35 cellular contexts compared by ENCODE assay signal in the genomic region with DNA sequence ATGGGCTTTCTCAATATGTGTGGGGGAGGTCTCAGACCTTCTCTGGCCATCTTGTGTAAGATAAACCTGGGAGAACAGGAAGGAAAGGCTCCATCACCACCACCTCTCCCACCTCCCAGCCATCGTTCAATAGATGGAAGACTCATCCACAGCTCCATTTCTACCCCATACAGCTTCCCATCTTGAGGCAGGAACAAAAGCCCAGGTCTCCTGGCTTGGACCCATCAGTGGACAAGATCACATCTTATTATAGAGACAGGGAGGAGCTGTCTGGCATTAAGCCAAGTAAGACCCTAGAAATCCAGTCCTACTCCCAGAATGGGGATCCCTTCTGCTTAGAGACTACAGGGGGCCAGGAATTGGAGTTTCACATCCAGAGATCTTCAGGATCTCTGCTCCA.
"Had no signal": no experiment of that assay in that cellular context is flagged by ENCODE, and none has a peak within 500 bp of the region (broad histone marks: within the 10 kb centered on the region; RNA-seq: fewer than 3 reads in every experiment).

No MANE protein-coding gene starts in this region.

- ATAC-seq: activated CD8-positive, alpha-beta T cell treated with anti-CD3 and anti-CD28 coated beads for 36 hours; activated naive CD4-positive, alpha-beta T cell treated with anti-CD3 and anti-CD28 coated beads, Interleukin-2, amount 50 U/mL, for 72 hours; activated T-cell treated with anti-CD3 and anti-CD28 coated beads, Interleukin-2, amount 50 U/mL, for 4 hours; activated T-cell treated with anti-CD3 and anti-CD28 coated beads, Interleukin-2, amount 50 U/mL, for 72 hours; activated T-helper 17 cell treated with anti-CD3 and anti-CD28 coated beads, Interleukin-2, amount 50 U/mL, for 72 hours; body of pancreas had no signal

- H3K4me3 Mint-ChIP-seq: activated B cell treated with CpG ODN at 0.5 μM for 24 hours; activated CD4-positive, alpha-beta memory T cell treated with anti-CD3 and anti-CD28 coated beads for 36 hours; activated CD4-positive, alpha-beta T cell treated with anti-CD3 and anti-CD28 coated beads, Interleukin-2, amount 10 ng/mL, durations not matched to agents 24 days and 14 days; activated CD8-positive, alpha-beta T cell treated with anti-CD3 and anti-CD28 coated beads for 36 hours; activated naive CD4-positive, alpha-beta T cell treated with anti-CD3 and anti-CD28 coated beads for 36 hours; activated naive CD8-positive, alpha-beta T cell treated with anti-CD3 and anti-CD28 coated beads for 36 hours; activated T-cell treated with anti-CD3 and anti-CD28 coated beads, Interleukin-2, amount 50 U/mL, for 4 hours; activated T-cell treated with anti-CD3 and anti-CD28 coated beads, Interleukin-2, amount 50 U/mL, for 72 hours; activated T-helper 1 cell treated with anti-CD3 and anti-CD28 coated beads, Interleukin-12 subunit alpha, Interleukin-12 subunit beta, Interleukin-2, Interleukin-4 antibody, amounts not matched to agents 30 ng/mL and 10 ng/mL and 1 ng/mL, durations not matched to agents 14 hours and 24 hours and 36 hours; activated T-helper 17 cell treated with anti-CD3 and anti-CD28 coated beads, Interleukin-2, amount 50 U/mL, for 72 hours; T-helper 1 cell treated with Interleukin-12 subunit alpha and Interleukin-12 subunit beta and Interleukin-4 antibody, amounts not matched to agents 30 μg/mL and 1 μg/mL, for 36 hours; T-helper 2 cell treated with Interferon-gamma antibody and Interleukin-4, amounts not matched to agents 5 μg/mL and 100 μg/mL, for 36 hours had no signal

- H3K27ac ChIP-seq: adrenal gland, body of pancreas, brain microvascular endothelial cell, breast epithelium, VCaP had no signal

- H3K36me3 Mint-ChIP-seq: activated CD4-positive, alpha-beta memory T cell treated with anti-CD3 and anti-CD28 coated beads for 36 hours; activated naive CD4-positive, alpha-beta T cell treated with anti-CD3 and anti-CD28 coated beads, Interleukin-2, amount 50 U/mL, for 72 hours; activated naive CD8-positive, alpha-beta T cell treated with anti-CD3 and anti-CD28 coated beads for 36 hours had no signal

- H3K9me3 Mint-ChIP-seq: activated B cell treated with CpG ODN at 0.5 μM for 24 hours; activated CD4-positive, alpha-beta memory T cell treated with anti-CD3 and anti-CD28 coated beads for 36 hours; activated CD4-positive, alpha-beta T cell treated with anti-CD3 and anti-CD28 coated beads, Interleukin-2, amount 10 ng/mL, durations not matched to agents 24 days and 14 days; activated CD8-positive, alpha-beta T cell treated with anti-CD3 and anti-CD28 coated beads for 36 hours; activated T-cell treated with anti-CD3 and anti-CD28 coated beads, Interleukin-2, amount 50 U/mL, for 4 hours; activated T-helper 17 cell treated with anti-CD3 and anti-CD28 coated beads, Interleukin-2, amount 50 U/mL, for 72 hours; T-helper 2 cell treated with Interferon-gamma antibody and Interleukin-4, amounts not matched to agents 5 μg/mL and 100 μg/mL, for 36 hours had no signal

- H3K27me3 ChIP-seq: adrenal gland, body of pancreas, brain microvascular endothelial cell, breast epithelium had no signal

- H3K36me3 ChIP-seq: adrenal gland, brain microvascular endothelial cell, breast epithelium had no signal

- DNase-seq: activated B cell treated with CpG ODN at 0.5 μM for 24 hours; activated CD4-positive, alpha-beta memory T cell treated with anti-CD3 and anti-CD28 coated beads for 36 hours; activated CD4-positive, alpha-beta T cell treated with anti-CD3 and anti-CD28 coated beads for 4 hours; activated CD4-positive, alpha-beta T cell treated with anti-CD3 and anti-CD28 coated beads, Interleukin-2, amount 10 ng/mL, durations not matched to agents 24 days and 14 days; activated CD4-positive, alpha-beta T cell treated with anti-CD3 and anti-CD28 coated beads, Interleukin-2, amount 50 U/mL, for 1 hour; activated CD4-positive, alpha-beta T cell treated with anti-CD3 and anti-CD28 coated beads, Interleukin-2, amount 50 U/mL, for 4 hours; activated CD4-positive, CD25-positive, alpha-beta regulatory T cell treated with anti-CD3 and anti-CD28 coated beads, Interleukin-2, amount 50 U/mL, for 72 hours; activated CD8-positive, alpha-beta memory T cell treated with anti-CD3 and anti-CD28 coated beads, Interleukin-2, amount 50 U/mL, for 4 hours; activated CD8-positive, alpha-beta T cell treated with anti-CD3 and anti-CD28 coated beads for 36 hours; activated effector memory CD4-positive, alpha-beta T cell treated with anti-CD3 and anti-CD28 coated beads, Interleukin-2, amount 50 U/mL, for 16 hours; activated gamma-delta T cell treated with Interleukin-2 at 50 U/mL for 16 hours; activated naive CD4-positive, alpha-beta T cell; activated naive CD4-positive, alpha-beta T cell treated with anti-CD3 and anti-CD28 coated beads for 36 hours; activated naive CD4-positive, alpha-beta T cell treated with anti-CD3 and anti-CD28 coated beads, Interleukin-2, amount 50 U/mL, for 16 hours; activated naive CD8-positive, alpha-beta T cell treated with anti-CD3 and anti-CD28 coated beads for 36 hours; activated T-cell treated with anti-CD3 and anti-CD28 coated beads for 4 hours; activated T-cell treated with anti-CD3 and anti-CD28 coated beads, Interleukin-2, amount 50 U/mL, for 1 hour; activated T-cell treated with anti-CD3 and anti-CD28 coated beads, Interleukin-2, amount 50 U/mL, for 4 hours; activated T-cell treated with anti-CD3 and anti-CD28 coated beads, Interleukin-2, amount 50 U/mL, for 72 hours; adrenal gland; amniotic stem cell; aorta; body of pancreas; brain microvascular endothelial cell; central memory CD4-positive, alpha-beta T cell; T-helper 1 cell; T-helper 2 cell; T-helper 9 cell had no signal

- H3K27ac Mint-ChIP-seq: activated B cell treated with CpG ODN at 0.5 μM for 24 hours; activated CD4-positive, alpha-beta memory T cell treated with anti-CD3 and anti-CD28 coated beads for 36 hours; activated CD4-positive, alpha-beta T cell treated with anti-CD3 and anti-CD28 coated beads, Interleukin-2, amount 10 ng/mL, durations not matched to agents 24 days and 14 days; activated CD8-positive, alpha-beta T cell treated with anti-CD3 and anti-CD28 coated beads for 36 hours; activated naive CD4-positive, alpha-beta T cell treated with anti-CD3 and anti-CD28 coated beads for 36 hours; activated naive CD4-positive, alpha-beta T cell treated with anti-CD3 and anti-CD28 coated beads, Interleukin-2, amount 50 U/mL, for 72 hours; activated naive CD8-positive, alpha-beta T cell treated with anti-CD3 and anti-CD28 coated beads for 36 hours; activated T-cell treated with anti-CD3 and anti-CD28 coated beads, Interleukin-2, amount 50 U/mL, for 72 hours; activated T-helper 1 cell treated with anti-CD3 and anti-CD28 coated beads, Interleukin-12 subunit alpha, Interleukin-12 subunit beta, Interleukin-2, Interleukin-4 antibody, amounts not matched to agents 30 ng/mL and 10 ng/mL and 1 ng/mL, durations not matched to agents 14 hours and 24 hours and 36 hours; activated T-helper 17 cell treated with anti-CD3 and anti-CD28 coated beads, Interleukin-2, amount 50 U/mL, for 72 hours; T-helper 1 cell treated with Interleukin-12 subunit alpha and Interleukin-12 subunit beta and Interleukin-4 antibody, amounts not matched to agents 30 μg/mL and 1 μg/mL, for 36 hours; T-helper 2 cell treated with Interferon-gamma antibody and Interleukin-4, amounts not matched to agents 5 μg/mL and 100 μg/mL, for 36 hours had no signal

- H3K4me1 ChIP-seq: adrenal gland, body of pancreas, breast epithelium had no signal

- H3K4me3 ChIP-seq: adrenal gland, body of pancreas, breast epithelium had no signal

- H3K4me1 Mint-ChIP-seq: activated B cell treated with CpG ODN at 0.5 μM for 24 hours; activated CD4-positive, alpha-beta T cell treated with anti-CD3 and anti-CD28 coated beads, Interleukin-2, amount 10 ng/mL, durations not matched to agents 24 days and 14 days; activated naive CD8-positive, alpha-beta T cell treated with anti-CD3 and anti-CD28 coated beads for 36 hours; activated T-helper 17 cell treated with anti-CD3 and anti-CD28 coated beads, Interleukin-2, amount 50 U/mL, for 72 hours had no signal

- H3K27me3 Mint-ChIP-seq: activated B cell treated with CpG ODN at 0.5 μM for 24 hours; activated CD4-positive, alpha-beta T cell treated with anti-CD3 and anti-CD28 coated beads, Interleukin-2, amount 10 ng/mL, durations not matched to agents 24 days and 14 days; activated naive CD8-positive, alpha-beta T cell treated with anti-CD3 and anti-CD28 coated beads for 36 hours had no signal

- H3K9me3 ChIP-seq: adrenal gland, body of pancreas, breast epithelium had no signal
